ENCODE assay signal across 24 cellular contexts in genomic region chr4:86106475-86106874, GRCh38.
"Had no signal": no experiment of that assay in that cellular context is flagged by ENCODE, and none has a peak within 500 bp of the region (broad histone marks: within the 10 kb centered on the region; RNA-seq: fewer than 3 reads in every experiment).

No MANE protein-coding gene starts in this region.

- H3K27ac ChIP-seq: ascending aorta, body of pancreas, VCaP had no signal

- DNase-seq: activated CD4-positive, alpha-beta memory T cell treated with anti-CD3 and anti-CD28 coated beads for 36 hours; activated CD4-positive, alpha-beta T cell treated with anti-CD3 and anti-CD28 coated beads, Interleukin-2, amount 10 ng/mL, durations not matched to agents 7 days and 5 days; activated CD4-positive, CD25-positive, alpha-beta regulatory T cell; activated CD8-positive, alpha-beta memory T cell treated with anti-CD3 and anti-CD28 coated beads for 24 hours; activated effector memory CD4-positive, alpha-beta T cell treated with anti-CD3 and anti-CD28 coated beads, Interleukin-2, amount 50 U/mL, for 16 hours; activated naive CD4-positive, alpha-beta T cell treated with Interleukin-2 at 50 U/mL for 16 hours; activated naive CD8-positive, alpha-beta T cell treated with anti-CD3 and anti-CD28 coated beads, Interleukin-2, amount 50 U/mL, for 24 hours; activated T-cell treated with anti-CD3 and anti-CD28 coated beads, Interleukin-2, amount 50 U/mL, for 4 hours; amniotic stem cell; body of pancreas; KG1; NCI-H1048; NCI-H1417 treated with DMSO at 0.1 percent for 48 hours; NCI-H1694 treated with DMSO at 0.1 percent for 48 hours; NCI-H2081 treated with DMSO at 0.1 percent for 48 hours; NCI-H345; NCI-H510A; NCI-H526 treated with DMSO at 0.1 percent for 48 hours; NCI-H82; SIG-M5; T-helper 1 cell had no signal

- H3K36me3 ChIP-seq: ascending aorta had no signal

- H3K27me3 ChIP-seq: ascending aorta, body of pancreas had no signal

- H3K4me1 ChIP-seq: ascending aorta, body of pancreas had no signal

- H3K4me3 ChIP-seq: body of pancreas had no signal

- ATAC-seq: activated naive CD4-positive, alpha-beta T cell treated with anti-CD3 and anti-CD28 coated beads, Interleukin-2, amount 50 U/mL, for 72 hours; activated naive CD8-positive, alpha-beta T cell treated with anti-CD3 and anti-CD28 coated beads, Interleukin-2, amount 50 U/mL, for 24 hours; activated T-cell treated with anti-CD3 and anti-CD28 coated beads, Interleukin-2, amount 50 U/mL, for 4 hours; body of pancreas had no signal

- H3K9me3 ChIP-seq: body of pancreas had no signal
